ENCODE assay signal across 3 cellular contexts in the genomic region with DNA sequence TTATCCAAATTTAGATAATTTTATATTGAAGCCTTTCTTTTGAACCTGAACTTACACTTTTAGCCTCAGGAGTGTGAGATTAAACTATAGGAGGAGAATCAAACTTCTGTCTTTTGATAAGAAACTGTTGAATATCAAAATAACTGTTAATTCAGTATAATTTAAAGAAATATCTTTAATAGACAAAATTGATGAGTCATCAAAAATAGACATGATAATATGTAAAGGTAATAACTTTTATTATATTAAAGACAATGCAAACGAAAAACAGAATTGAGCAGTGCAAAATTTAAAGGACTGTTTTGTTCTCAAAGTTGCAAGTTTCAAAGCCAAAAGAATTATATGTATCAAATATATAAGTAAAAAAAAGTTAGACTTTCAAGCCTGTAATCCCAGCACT.
TF ChIP-seq lines count a peak whose summit lies in the region.

No MANE protein-coding gene starts in this region.

TF ChIP-seq in HepG2, 621 proteins besides CTCF, POLR2A, EP300 and RAD21:
- TF ChIP-seq MEIS1 (CRISPR knock-in tag; IDR thresholded peaks at IDR 0.05; ENCODE audit: borderline replicate concordance) = no peak
- no peak for TF ChIP-seq SIN3B (IDR thresholded peaks at IDR 0.05; ENCODE audit: low read length)
- TF ChIP-seq ARNTL (CRISPR knock-in tag; IDR thresholded peaks at IDR 0.05) = no peak
- TF ChIP-seq NFE2L2 (IDR thresholded peaks at IDR 0.05; ENCODE audit: low read length) = peak; percentile 33; the same call in 1 of the 2 replicates
- no peak for TF ChIP-seq RELA (CRISPR knock-in tag; IDR thresholded peaks at IDR 0.05)
- TF ChIP-seq ZNF101 (CRISPR knock-in tag; IDR thresholded peaks at IDR 0.05; ENCODE audit: borderline replicate concordance, low read depth) = no peak
- TF ChIP-seq, protein P1, sequence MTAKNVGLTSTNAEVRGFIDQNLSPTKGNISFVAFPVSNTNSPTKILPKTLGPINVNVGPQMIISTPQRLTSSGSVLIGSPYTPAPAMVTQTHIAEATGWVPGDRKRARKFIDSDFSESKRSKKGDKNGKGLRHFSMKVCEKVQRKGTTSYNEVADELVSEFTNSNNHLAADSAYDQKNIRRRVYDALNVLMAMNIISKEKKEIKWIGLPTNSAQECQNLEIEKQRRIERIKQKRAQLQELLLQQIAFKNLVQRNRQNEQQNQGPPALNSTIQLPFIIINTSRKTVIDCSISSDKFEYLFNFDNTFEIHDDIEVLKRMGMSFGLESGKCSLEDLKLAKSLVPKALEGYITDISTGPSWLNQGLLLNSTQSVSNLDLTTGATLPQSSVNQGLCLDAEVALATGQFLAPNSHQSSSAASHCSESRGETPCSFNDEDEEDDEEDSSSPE (CRISPR knock-in tag; IDR thresholded peaks at IDR 0.05) = no peak
- no peak for TF ChIP-seq FLYWCH1 (CRISPR knock-in tag; IDR thresholded peaks at IDR 0.05)
- TF ChIP-seq MAFK (conservative IDR thresholded peaks at IDR 0.05 in 1 of 2, IDR thresholded peaks at IDR 0.05 in 1 of 2; ENCODE audit: low read length in 2 of 2) = peak; percentile 98 to 100
- TF ChIP-seq MAFF (IDR thresholded peaks at IDR 0.05; ENCODE audit: low read depth, low read length) = peak; percentile 100

TF ChIP-seq in IMR-90, 13 proteins besides CTCF, POLR2A, EP300 and RAD21:
- TF ChIP-seq FOS (IDR thresholded peaks at IDR 0.05; ENCODE audit: low read depth, low read length) (no peak), MAFK (IDR thresholded peaks at IDR 0.05; ENCODE audit: low read depth, low read length) (peak; percentile 100), CEBPB (IDR thresholded peaks at IDR 0.05; ENCODE audit: low read depth, low read length) (no peak)
- TF ChIP-seq, protein P2, sequence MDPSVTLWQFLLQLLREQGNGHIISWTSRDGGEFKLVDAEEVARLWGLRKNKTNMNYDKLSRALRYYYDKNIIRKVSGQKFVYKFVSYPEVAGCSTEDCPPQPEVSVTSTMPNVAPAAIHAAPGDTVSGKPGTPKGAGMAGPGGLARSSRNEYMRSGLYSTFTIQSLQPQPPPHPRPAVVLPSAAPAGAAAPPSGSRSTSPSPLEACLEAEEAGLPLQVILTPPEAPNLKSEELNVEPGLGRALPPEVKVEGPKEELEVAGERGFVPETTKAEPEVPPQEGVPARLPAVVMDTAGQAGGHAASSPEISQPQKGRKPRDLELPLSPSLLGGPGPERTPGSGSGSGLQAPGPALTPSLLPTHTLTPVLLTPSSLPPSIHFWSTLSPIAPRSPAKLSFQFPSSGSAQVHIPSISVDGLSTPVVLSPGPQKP (IDR thresholded peaks at IDR 0.05; ENCODE audit: borderline replicate concordance, low read depth, low read length) = no peak
TF ChIP-seq in IMR-90: peak in this region for 1.

TF ChIP-seq in H1, 55 proteins besides CTCF, POLR2A, EP300 and RAD21:
- peak; percentile 99 for TF ChIP-seq MAFK (IDR thresholded peaks at IDR 0.05; ENCODE audit: low read depth, low read length)
- TF ChIP-seq RNF2 (IDR thresholded peaks at IDR 0.05; ENCODE audit: borderline replicate concordance, low read depth, low read length, missing control alignments, poor library complexity, severe bottlenecking) = no peak
